8 cellular contexts compared by ENCODE assay signal in the genomic region with DNA sequence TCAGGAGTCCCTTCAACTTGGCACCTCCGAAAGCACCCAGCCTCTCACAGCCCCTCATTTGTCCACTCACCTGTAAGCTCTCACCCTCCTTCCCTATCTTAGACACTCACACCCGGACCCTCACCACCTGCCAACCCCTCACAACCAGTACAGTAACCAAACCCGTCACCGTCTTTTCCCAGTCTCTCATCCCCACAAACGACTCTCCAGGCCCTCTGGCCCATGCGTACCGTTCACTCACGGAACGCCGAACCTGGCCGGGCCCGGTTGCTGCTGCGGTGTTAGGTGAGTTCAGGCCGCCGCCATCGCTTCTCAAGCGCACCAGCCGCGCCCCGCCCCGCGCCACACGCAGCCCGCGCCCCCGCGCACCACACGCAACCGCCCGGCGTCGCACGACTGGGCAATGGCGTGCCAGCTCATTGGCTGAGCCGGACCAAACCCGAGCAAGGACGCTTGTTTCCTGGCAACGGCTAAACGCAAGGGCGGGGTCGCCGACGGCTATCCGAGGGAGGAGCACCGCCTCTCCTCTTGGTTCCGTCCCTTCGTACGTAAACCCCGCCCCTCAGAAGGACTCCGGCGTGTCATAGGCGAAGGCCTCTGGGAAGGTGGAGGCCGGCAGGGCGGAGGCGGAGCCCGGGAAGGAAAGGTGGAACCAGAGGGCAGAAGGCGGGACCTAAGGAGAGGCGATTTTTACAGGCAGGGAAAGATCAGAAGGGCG. TPM values are rescaled to one million over a fixed set of nuclear protein-coding genes. Genes with fewer than 3 reads are reported as not detected.
DNase-seq lines count a peak whose midpoint lies in the region; ATAC-seq, FAIRE-seq and TF ChIP-seq lines count a peak whose summit lies in the region.

A gene (minus strand): TSS at position 323 of the 718 bp plus-strand sequence. CDS start 10,120 bp downstream, outside the sequence.

- H4K20me1 ChIP-seq in keratinocyte (ENCODE audit: control insufficient read depth, extremely low read depth, insufficient read depth, low read length): peaks cover 2% of the 10 kb centered on the region

- peak within 1 kb of the TSS; percentile 92 for H3K4me2 ChIP-seq in keratinocyte (ENCODE audit: control insufficient read depth, extremely low read depth, insufficient read depth, low read depth, low read length)

- no peaks in the 10 kb centered on the region for H3K9me3 ChIP-seq in keratinocyte (ENCODE audit: control insufficient read depth, low read depth, low read length)

- H3K9ac ChIP-seq in keratinocyte (ENCODE audit: control insufficient read depth, extremely low read depth, insufficient read depth, low read length): peak within 1 kb of the TSS; percentile 92

- FAIRE-seq in keratinocyte (lab: Jason Lieb, UNC): peak; percentile 79

- peaks cover 10% of the 10 kb centered on the region for H3K4me1 ChIP-seq in keratinocyte (ENCODE audit: control insufficient read depth, extremely low read depth, insufficient read depth, low read length)

- peak within 1 kb of the TSS; percentile 87 for H3K27ac ChIP-seq in keratinocyte (ENCODE audit: control insufficient read depth, insufficient read depth, low read length)

- H3K4me3 ChIP-seq in keratinocyte (ENCODE audit: control insufficient read depth in 2 of 3, extremely low read depth in 1 of 3, insufficient read depth in 2 of 3, low read depth in 1 of 3, low read length in 3 of 3): peak within 1 kb of the TSS; percentile 83 to 90 (median 83)

- H2AFZ ChIP-seq in keratinocyte (ENCODE audit: control insufficient read depth, low read length): peak within 1 kb of the TSS; percentile 98

- H3K36me3 ChIP-seq in keratinocyte (ENCODE audit: control insufficient read depth in 2 of 2, extremely low read depth in 1 of 2, insufficient read depth in 2 of 2, low read length in 2 of 2): no peaks in the 10 kb centered on the region

- DNase-seq in AG09319 (ENCODE audit: extremely low read depth, low read depth): peak; percentile 100
- DNase-seq in NCI-H460 (ENCODE audit: extremely low read depth, low read depth): peak; percentile 98
- peak; percentile 99 for DNase-seq in activated CD4-positive, alpha-beta T cell treated with anti-CD3 and anti-CD28 coated beads for 1 hour
- peak; percentile 100 for DNase-seq in cerebellum (ENCODE audit: low spot score)
- DNase-seq in keratinocyte (ENCODE audit: low read depth, low spot score): peak; percentile 94
- peak; percentile 100 for DNase-seq in stimulated activated CD4-positive, alpha-beta T cell treated with anti-CD3 and anti-CD28 coated beads, Interleukin-15, amount 100 ng/mL, for 24 hours

- H3K27me3 ChIP-seq in keratinocyte (ENCODE audit: control insufficient read depth, extremely low read depth, insufficient read depth, low read length): no peaks in the 10 kb centered on the region

- dilution Hi-C loops in keratinocyte (cut with MboI; ENCODE audit: extremely low pct_ligation_motif_present, low sequenced_read_pairs): no loop called here

- TF ChIP-seq CTCF in AG09319 (IDR thresholded peaks at IDR 0.05; ENCODE audit: low read depth, low read length) (no peak), keratinocyte (optimal IDR thresholded peaks at IDR 0.05 in 1 of 3, IDR thresholded peaks at IDR 0.05 in 1 of 3, conservative IDR thresholded peaks at IDR 0.05 in 1 of 3; ENCODE audit: extremely low read depth in 1 of 3, insufficient read depth in 2 of 3, low read length in 3 of 3) (no peak)

- ATAC-seq in GM19043 (IDR thresholded peaks at IDR 0.05; ENCODE audit: low read depth, unreplicated experiment) (peak; percentile 90), HG03378 (IDR thresholded peaks at IDR 0.05; ENCODE audit: unreplicated experiment) (peak; percentile 96)

- peaks cover 47% of the 10 kb centered on the region for H3K79me2 ChIP-seq in keratinocyte (ENCODE audit: control insufficient read depth, insufficient read depth, low read length)

- H3K9me1 ChIP-seq in keratinocyte (ENCODE audit: control insufficient read depth, extremely low read depth, insufficient read depth, low read length): no peaks in the 10 kb centered on the region

RNA-seq across cellular contexts. Expression of the gene that starts here (rescaled TPM):
- 11.7 and 15.3 TPM in 2 replicates for total RNA-seq in NCI-H460 (2014; rRNA removed; shearing (Covaris generic))
- 32.4 and 44.7 TPM in 2 replicates for polyA plus RNA-seq in NCI-H460 (2014; cell fraction: nucleus; rRNA removed)
- total RNA-seq in cerebellum: 25.5 TPM
- 15.2 to 31.6 TPM (median 18.7 TPM) in 3 replicates for polyA plus RNA-seq in keratinocyte
- 8.5 TPM for polyA plus RNA-seq in keratinocyte (2011; ENCODE audit: low read depth)
- 6.3 and 11.0 TPM in 2 replicates for polyA plus RNA-seq in keratinocyte (2011; cell fraction: cytosol; rRNA removed)
- polyA plus RNA-seq in keratinocyte (2011; cell fraction: nucleus; rRNA removed): 88.3 and 91.8 TPM in 2 replicates
- polyA plus RNA-seq in keratinocyte (2012; ENCODE audit: low replicate concordance): 10.5 and 15.8 TPM in 2 replicates
- 27.1 to 39.5 TPM (median 31.1 TPM) in 3 replicates for polyA minus RNA-seq in keratinocyte
- polyA minus RNA-seq in keratinocyte (2011; cell fraction: cytosol; rRNA and poly(A)+ RNA removed): 18.0 TPM
- polyA minus RNA-seq in keratinocyte (2011; cell fraction: nucleus; rRNA and poly(A)+ RNA removed): 37.0 and 38.2 TPM in 2 replicates

Comparison
In these comparisons a context has a peak if more than half of its experiments do, and no peak if none do; other contexts are left out.
1. Peak in every context shown above with its lines: DNase-seq, ATAC-seq, H3K4me3 ChIP-seq and H3K27ac ChIP-seq.